8 cellular contexts compared by ENCODE assay signal in genomic region chr11:33893711-33894401, GRCh38. TPM values are rescaled to one million over a fixed set of nuclear protein-coding genes. Genes with fewer than 3 reads are reported as not detected.
A peak's percentile ranks its signal among the peaks of the same experiment; 100 is the strongest.
DNase-seq lines count a peak whose midpoint lies in the region; ATAC-seq lines count a peak whose summit lies in the region.

No MANE protein-coding gene starts in this region.

- DNase-seq in SW480 (ENCODE audit: low spot score) (peak; percentile 81), NCI-H1436 treated with DMSO at 0.1 percent for 48 hours (lab: John Stamatoyannopoulos, UW) (no peak), HT-29 (ENCODE audit: low spot score) (no peak), HuH-7.5 (ENCODE audit: low spot score) (no peak)
- peak; percentile 66 for DNase-seq in activated naive CD8-positive, alpha-beta T cell treated with anti-CD3 and anti-CD28 coated beads, Interleukin-2, amount 10 ng/mL, durations not matched to agents 7 days and 5 days
- peak; percentile 65 for DNase-seq in stimulated activated CD4-positive, alpha-beta T cell treated with anti-CD3 and anti-CD28 coated beads, Interleukin-12 subunit alpha, Interleukin-12 subunit beta, amount 100 ng/mL, for 4 hours

- ATAC-seq in GM18520 (IDR thresholded peaks at IDR 0.05; ENCODE audit: unreplicated experiment), result peak; percentile 83
- ATAC-seq in HG02943 (IDR thresholded peaks at IDR 0.05; ENCODE audit: low read depth, unreplicated experiment), result peak; percentile 92
- ATAC-seq in activated naive CD8-positive, alpha-beta T cell treated with anti-CD3 and anti-CD28 coated beads, Interleukin-2, amount 10 ng/mL, durations not matched to agents 7 days and 5 days (ENCODE audit: low read depth), result peak; percentile 89

- POLR2A ChIA-PET in activated naive CD8-positive, alpha-beta T cell treated with anti-CD3 and anti-CD28 coated beads, Interleukin-2, amount 10 ng/mL, durations not matched to agents 7 days and 5 days (lab: Charles Lee), result interaction anchor here (1.1 to 1.2 kb wide), 2 partner anchors 24 to 157 kb away, joined by 3 to 4 read pairs; no protein-coding TSS in a partner anchor

- H3K27ac Mint-ChIP-seq in activated naive CD8-positive, alpha-beta T cell treated with anti-CD3 and anti-CD28 coated beads, Interleukin-2, amount 10 ng/mL, durations not matched to agents 7 days and 5 days, result peak overlapping the region; percentile 76

- peaks cover 2% of the 10 kb centered on the region for H3K9me3 Mint-ChIP-seq in activated naive CD8-positive, alpha-beta T cell treated with anti-CD3 and anti-CD28 coated beads, Interleukin-2, amount 10 ng/mL, durations not matched to agents 7 days and 5 days

- H3K4me1 Mint-ChIP-seq in activated naive CD8-positive, alpha-beta T cell treated with anti-CD3 and anti-CD28 coated beads, Interleukin-2, amount 10 ng/mL, durations not matched to agents 7 days and 5 days, result peaks cover 46% of the 10 kb centered on the region

- H3K36me3 Mint-ChIP-seq in activated naive CD8-positive, alpha-beta T cell treated with anti-CD3 and anti-CD28 coated beads, Interleukin-2, amount 10 ng/mL, durations not matched to agents 7 days and 5 days, result no peaks in the 10 kb centered on the region

- H3K27me3 Mint-ChIP-seq in activated naive CD8-positive, alpha-beta T cell treated with anti-CD3 and anti-CD28 coated beads, Interleukin-2, amount 10 ng/mL, durations not matched to agents 7 days and 5 days, result peaks cover 56% of the 10 kb centered on the region

- peak overlapping the region; percentile 79 for H3K4me3 Mint-ChIP-seq in activated naive CD8-positive, alpha-beta T cell treated with anti-CD3 and anti-CD28 coated beads, Interleukin-2, amount 10 ng/mL, durations not matched to agents 7 days and 5 days

RNA-seq across cellular contexts. Expression of gene LMO2, which starts 2.0 kb away (rescaled TPM):
- under 1 TPM; 0.44 to 0.48 TPM for total RNA-seq in activated naive CD8-positive, alpha-beta T cell treated with anti-CD3 and anti-CD28 coated beads, Interleukin-2, amount 10 ng/mL, durations not matched to agents 7 days and 5 days
- total RNA-seq in HT-29 (2014; rRNA removed; shearing (Covaris generic)), result 0.05 and 0.21 TPM in 2 replicates

Comparison
In these comparisons a context has a peak if more than half of its experiments do, and no peak if none do; other contexts are left out.
1. DNase-seq: peak in SW480 (single experiment), activated naive CD8-positive, alpha-beta T cell treated with anti-CD3 and anti-CD28 coated beads, Interleukin-2, amount 10 ng/mL, durations not matched to agents 7 days and 5 days (single experiment) and stimulated activated CD4-positive, alpha-beta T cell treated with anti-CD3 and anti-CD28 coated beads, Interleukin-12 subunit alpha, Interleukin-12 subunit beta, amount 100 ng/mL, for 4 hours (single experiment); none in NCI-H1436 treated with DMSO at 0.1 percent for 48 hours (single experiment), HT-29 (single experiment) and HuH-7.5 (single experiment).
2. Peak in every context shown above with its lines, with median percentiles within 50 percentile points of each other: ATAC-seq.